In the genomic region with DNA sequence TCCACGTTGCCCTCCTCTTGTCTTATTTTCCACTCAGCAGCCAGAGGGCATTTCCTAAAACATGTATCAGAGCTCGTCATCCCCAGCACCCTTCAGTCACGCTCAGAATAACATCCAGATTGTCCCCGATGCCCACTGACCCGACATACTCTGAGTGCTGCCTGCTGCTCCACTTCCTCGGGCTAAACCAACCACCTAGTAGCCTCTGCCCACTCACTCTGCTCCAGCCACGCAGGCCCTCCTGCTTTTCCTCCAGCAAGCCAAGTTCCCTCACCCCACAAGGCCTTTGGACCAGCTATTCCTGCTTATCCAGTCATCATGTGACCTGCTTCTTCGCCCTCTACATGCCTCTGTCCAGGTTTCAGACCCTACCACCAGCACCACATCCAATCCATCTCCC, we compare ENCODE assay signal across 22 cellular contexts.
DNase-seq lines count a peak whose midpoint lies in the region; FAIRE-seq and TF ChIP-seq lines count a peak whose summit lies in the region.
"Had no signal": no experiment of that assay in that cellular context is flagged by ENCODE, and none has a peak within 500 bp of the region (broad histone marks: within the 10 kb centered on the region; RNA-seq: fewer than 3 reads in every experiment).

No MANE protein-coding gene starts in this region.

- no peak for TF ChIP-seq EP300 in H1 (IDR thresholded peaks at IDR 0.05; ENCODE audit: borderline replicate concordance in 1 of 2, low read depth in 2 of 2, low read length in 2 of 2)

- no peaks in the 10 kb centered on the region for H3K4me1 ChIP-seq in H1 (replicated peaks in 1 of 4; ENCODE audit: control insufficient read depth in 3 of 4, insufficient read depth in 4 of 4, low read length in 3 of 4)
- peaks cover 20% of the 10 kb centered on the region for H3K4me1 ChIP-seq in neural progenitor cell
- no peaks in the 10 kb centered on the region for H3K4me1 ChIP-seq in prostate gland (replicated peaks)
- H3K4me1 ChIP-seq: BE2C had no signal

- H2AFZ ChIP-seq in H1 (ENCODE audit: low read length), result no peak overlapping the region
- H2AFZ ChIP-seq in neural progenitor cell (replicated peaks), result no peak overlapping the region

- no peak overlapping the region for H4K8ac ChIP-seq in H1 (ENCODE audit: extremely low read depth, insufficient read depth, low read length)

- TF ChIP-seq POLR2A in H1 (IDR thresholded peaks at IDR 0.05; ENCODE audit: control extremely low read depth in 1 of 2, low read depth in 2 of 2, low read length in 2 of 2) (no peak), prostate gland (IDR thresholded peaks at IDR 0.05) (no peak)

- H2BK5ac ChIP-seq in H1 (ENCODE audit: low read depth, low read length), result no peak overlapping the region

- TF ChIP-seq CTCF in H1 (IDR thresholded peaks at IDR 0.05; ENCODE audit: control extremely low read depth in 1 of 3, insufficient read depth in 1 of 3, low read depth in 1 of 3, low read length in 3 of 3), result no peak
- TF ChIP-seq CTCF in neural progenitor cell (IDR thresholded peaks at IDR 0.05), result no peak
- TF ChIP-seq CTCF in prostate gland (IDR thresholded peaks at IDR 0.05), result no peak

- DNase-seq in activated T-cell treated with anti-CD3 and anti-CD28 coated beads, Interleukin-2, amount 50 U/mL, for 24 hours, result no peak
- DNase-seq in activated T-cell treated with anti-CD3 and anti-CD28 coated beads, Interleukin-2, amount 50 U/mL, for 48 hours, result no peak
- DNase-seq in ELF-1 (ENCODE audit: low read depth, low spot score) (peak; percentile 26), H1 (ENCODE audit: low read depth in 1 of 2, low spot score in 2 of 2) (no peak), neural progenitor cell (ENCODE audit: low spot score) (no peak), GM19240 (ENCODE audit: insufficient read length, low spot score) (no peak), HUDEP-2 (lab: John Stamatoyannopoulos, UW; ENCODE audit: unreplicated experiment in 76 of 76) (no peak), prostate gland (ENCODE audit: low spot score) (no peak)
- DNase-seq: BE2C, Calu3, DMS79 treated with DMSO at 0.1 percent for 48 hours, KG1, MG63, NCI-H2029, NCI-H446 treated with DMSO at 0.1 percent for 48 hours, NCI-H526 treated with DMSO at 0.1 percent for 48 hours, SIG-M5 had no signal

- no peak for FAIRE-seq in H1 (lab: Jason Lieb, UNC)
- FAIRE-seq: GM12892, H54 had no signal

- POLR2A ChIA-PET in H1 (lab: Charles Lee; ENCODE audit: partially characterized antibody), result no interaction called here

- no peaks in the 10 kb centered on the region for H3K36me3 ChIP-seq in H1 (ENCODE audit: control insufficient read depth in 2 of 4, insufficient read depth in 4 of 4, low read length in 3 of 4)
- no peaks in the 10 kb centered on the region for H3K36me3 ChIP-seq in neural progenitor cell
- no peaks in the 10 kb centered on the region for H3K36me3 ChIP-seq in prostate gland
- H3K36me3 ChIP-seq: BE2C, MG63 had no signal

- no peak overlapping the region for H4K5ac ChIP-seq in H1 (ENCODE audit: insufficient read length, low read depth, low read length)

- H3K56ac ChIP-seq in H1 (replicated peaks; ENCODE audit: insufficient read length, low read depth, low read length), result no peak overlapping the region

- no peak overlapping the region for H3K14ac ChIP-seq in H1 (ENCODE audit: insufficient read length)

- peaks cover 4% of the 10 kb centered on the region for H3K9me3 Mint-ChIP-seq in activated T-cell treated with anti-CD3 and anti-CD28 coated beads, Interleukin-2, amount 50 U/mL, for 24 hours
- peaks cover 4% of the 10 kb centered on the region for H3K9me3 Mint-ChIP-seq in neural progenitor cell

- H3K23me2 ChIP-seq in H1 (ENCODE audit: low read depth, low read length), result no peaks in the 10 kb centered on the region

- peak overlapping the region; percentile 10 for H3K27ac Mint-ChIP-seq in activated T-cell treated with anti-CD3 and anti-CD28 coated beads, Interleukin-2, amount 50 U/mL, for 24 hours
- H3K27ac Mint-ChIP-seq in neural progenitor cell, result peak overlapping the region; percentile 3

- CTCF ChIA-PET in H1 (lab: Charles Lee; ENCODE audit: partially characterized antibody), result interaction anchor here (0.7 kb wide), 1 partner anchor 1685 kb away, joined by 3 read pairs; no protein-coding TSS in a partner anchor

- H2AK5ac ChIP-seq in H1 (ENCODE audit: low read depth, low read length), result no peak overlapping the region

- H3K4ac ChIP-seq in H1 (replicated peaks; ENCODE audit: insufficient read length, low read depth, low read length), result no peak overlapping the region

- no peak for TF ChIP-seq RAD21 in H1 (IDR thresholded peaks at IDR 0.05 in 1 of 2, conservative IDR thresholded peaks at IDR 0.05 in 1 of 2; ENCODE audit: low read depth in 2 of 2, low read length in 2 of 2)

- no peak overlapping the region for H3K18ac ChIP-seq in H1 (ENCODE audit: extremely low read depth, low read length)

- H4K91ac ChIP-seq in H1 (replicated peaks; ENCODE audit: insufficient read length, low read length), result peak overlapping the region; percentile 31

- no peaks in the 10 kb centered on the region for H3K36me3 Mint-ChIP-seq in activated T-cell treated with anti-CD3 and anti-CD28 coated beads, Interleukin-2, amount 50 U/mL, for 24 hours (ENCODE audit: low read depth)
- peaks cover 2% of the 10 kb centered on the region for H3K36me3 Mint-ChIP-seq in neural progenitor cell

- no peaks in the 10 kb centered on the region for H3K27me3 ChIP-seq in H1 (replicated peaks in 1 of 4; ENCODE audit: control insufficient read depth in 3 of 4, extremely low read depth in 1 of 4, insufficient read depth in 3 of 4, low read length in 3 of 4)
- no peaks in the 10 kb centered on the region for H3K27me3 ChIP-seq in neural progenitor cell
- no peaks in the 10 kb centered on the region for H3K27me3 ChIP-seq in prostate gland (replicated peaks; ENCODE audit: insufficient read depth)
- H3K27me3 ChIP-seq: BE2C, MG63 had no signal

- H3K9me3 ChIP-seq in H1 (ENCODE audit: insufficient read depth in 2 of 2, low read depth in 1 of 2, low read length in 1 of 2), result 0 out of 4 replicates have a peak, but pooled peaks cover 0 to 3% of the 10 kb centered on the region in 2 experiments
- H3K9me3 ChIP-seq in neural progenitor cell (ENCODE audit: low read depth), result no peaks in the 10 kb centered on the region
- no peaks in the 10 kb centered on the region for H3K9me3 ChIP-seq in prostate gland
- H3K9me3 ChIP-seq: BE2C, MG63 had no signal

- H2BK20ac ChIP-seq in H1 (ENCODE audit: low read length), result no peak overlapping the region

- H3K27me3 Mint-ChIP-seq in activated T-cell treated with anti-CD3 and anti-CD28 coated beads, Interleukin-2, amount 50 U/mL, for 24 hours, result peaks cover 2% of the 10 kb centered on the region
- H3K27me3 Mint-ChIP-seq in neural progenitor cell (ENCODE audit: insufficient read depth, low read depth), result peaks cover 8% of the 10 kb centered on the region

- H3K4me3 Mint-ChIP-seq in activated T-cell treated with anti-CD3 and anti-CD28 coated beads, Interleukin-2, amount 50 U/mL, for 24 hours, result no peak overlapping the region
- H3K4me3 Mint-ChIP-seq in neural progenitor cell, result no peak overlapping the region

- intact Hi-C loops in prostate gland (cut with DNase I), result no loop called here

- no peak overlapping the region for H2BK12ac ChIP-seq in H1 (ENCODE audit: low read depth, low read length)

- peaks cover 5% of the 10 kb centered on the region for H3K4me1 Mint-ChIP-seq in activated T-cell treated with anti-CD3 and anti-CD28 coated beads, Interleukin-2, amount 50 U/mL, for 24 hours (ENCODE audit: low read depth)
- H3K4me1 Mint-ChIP-seq in neural progenitor cell, result peaks cover 14% of the 10 kb centered on the region

- H3F3A ChIP-seq in neural progenitor cell (ENCODE audit: low read depth), result no peaks in the 10 kb centered on the region

- no peak overlapping the region for H3K9ac ChIP-seq in H1 (replicated peaks in 1 of 4; ENCODE audit: extremely low read depth in 1 of 4, low read depth in 3 of 4, low read length in 3 of 4)
- no peak overlapping the region for H3K9ac ChIP-seq in neural progenitor cell

- H3K79me2 ChIP-seq in H1 (ENCODE audit: control insufficient read depth in 1 of 2, insufficient read depth in 2 of 2, low read length in 2 of 2) (no peaks in the 10 kb centered on the region), neural progenitor cell (ENCODE audit: low read depth) (no peaks in the 10 kb centered on the region)

- no peak overlapping the region for H2BK120ac ChIP-seq in H1 (replicated peaks; ENCODE audit: low read depth, low read length)

- WGBS in H1 (ENCODE audit: extremely low coverage in 1 of 2, insufficient coverage in 1 of 2, insufficient read length in 1 of 2, insufficient replicate concordance in 2 of 2, low coverage in 1 of 2, low lambda C conversion rate in 2 of 2, missing lambda C conversion rate in 1 of 2), 2 experiments, result 93% methylated on average over 8 of the region's 8 CpGs; no CpG with 5 or more reads in 1 of the 2 experiments
- WGBS in prostate gland, result 86% methylated on average over 8 of the region's 8 CpGs

- H2BK15ac ChIP-seq in H1 (ENCODE audit: low read length), result no peak overlapping the region

- H4K20me1 ChIP-seq in H1 (replicated peaks in 1 of 2; ENCODE audit: control insufficient read depth in 1 of 2, insufficient read depth in 2 of 2, low read length in 2 of 2) (no peaks in the 10 kb centered on the region), neural progenitor cell (ENCODE audit: low read depth) (no peaks in the 10 kb centered on the region)

- no peak overlapping the region for H3K27ac ChIP-seq in H1 (ENCODE audit: low read depth, low read length)
- no peak overlapping the region for H3K27ac ChIP-seq in neural progenitor cell
- no peak overlapping the region for H3K27ac ChIP-seq in prostate gland
- H3K27ac ChIP-seq: 22Rv1, RWPE1, SK-N-MC had no signal

- no peaks in the 10 kb centered on the region for H3K79me1 ChIP-seq in H1 (ENCODE audit: low read depth, low read length)

- no peak overlapping the region for H3K4me2 ChIP-seq in H1 (ENCODE audit: insufficient read depth in 1 of 2, low read depth in 2 of 2, low read length in 2 of 2)
- H3K4me2 ChIP-seq in neural progenitor cell, result no peak overlapping the region

- H3K23ac ChIP-seq in H1 (ENCODE audit: insufficient read length), result no peak overlapping the region

- H3K4me3 ChIP-seq in H1 (ENCODE audit: extremely low read depth in 1 of 4, insufficient read depth in 2 of 4, low read depth in 3 of 4, low read length in 4 of 4) (no peak overlapping the region), neural progenitor cell (no peak overlapping the region), prostate gland (no peak overlapping the region)
- H3K4me3 ChIP-seq: MG63, SK-N-MC had no signal

TF ChIP-seq in H1, 55 proteins besides CTCF, POLR2A, EP300 and RAD21 (continues in another document):
- TF ChIP-seq CREB1 (IDR thresholded peaks at IDR 0.05), result no peak
- TF ChIP-seq SP4 (IDR thresholded peaks at IDR 0.05; ENCODE audit: low read length), result no peak
- TF ChIP-seq HDAC2 (IDR thresholded peaks at IDR 0.05; ENCODE audit: borderline replicate concordance in 1 of 2, low read depth in 2 of 2, low read length in 2 of 2), result no peak
- TF ChIP-seq SUZ12 (IDR thresholded peaks at IDR 0.05; ENCODE audit: low read length), result no peak
- TF ChIP-seq, protein P1, sequence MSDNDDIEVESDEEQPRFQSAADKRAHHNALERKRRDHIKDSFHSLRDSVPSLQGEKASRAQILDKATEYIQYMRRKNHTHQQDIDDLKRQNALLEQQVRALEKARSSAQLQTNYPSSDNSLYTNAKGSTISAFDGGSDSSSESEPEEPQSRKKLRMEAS (IDR thresholded peaks at IDR 0.05), result no peak
- TF ChIP-seq CBX5 (IDR thresholded peaks at IDR 0.05; ENCODE audit: low read depth, low read length), result no peak
- no peak for TF ChIP-seq TEAD4 (IDR thresholded peaks at IDR 0.05; ENCODE audit: low read depth, low read length)
